Comparison of ENCODE assay signal across 8 cellular contexts in the genomic region with DNA sequence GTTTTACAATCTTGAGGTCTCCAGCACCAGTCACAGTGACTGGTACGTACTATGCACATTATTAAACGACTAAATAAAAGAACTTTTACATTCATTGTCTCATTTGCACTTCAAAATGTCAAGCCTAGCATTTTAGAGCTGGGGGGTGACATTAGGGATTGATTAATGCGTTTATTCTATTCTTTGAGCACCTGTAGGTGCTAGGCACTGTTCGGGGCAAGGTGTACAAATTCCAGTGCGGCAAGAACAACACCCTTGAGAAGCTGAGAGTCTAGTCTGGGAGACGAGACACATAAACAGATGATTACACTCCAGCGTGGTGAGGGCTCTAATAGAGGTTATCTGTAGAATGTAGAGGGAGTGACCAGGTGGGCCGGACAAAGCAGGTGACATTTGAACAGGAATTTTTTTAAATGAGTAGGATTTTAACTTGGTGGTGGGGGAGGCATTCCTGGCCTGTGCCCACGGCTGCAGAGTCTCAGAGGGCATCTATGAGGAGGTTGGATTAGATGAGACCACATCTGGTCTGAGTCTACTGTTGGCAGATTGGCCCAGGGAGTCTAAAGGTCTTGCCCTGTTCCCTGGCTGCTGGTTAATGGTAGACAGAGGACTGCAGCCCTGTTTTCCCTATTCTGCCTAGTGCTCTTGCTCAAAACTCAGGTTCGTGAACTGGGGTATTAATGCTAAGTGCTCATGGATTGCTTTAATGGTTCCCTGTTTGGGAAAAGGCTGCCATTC. TPM values are rescaled to one million over a fixed set of nuclear protein-coding genes. Genes with fewer than 3 reads are reported as not detected.
DNase-seq lines count a peak whose midpoint lies in the region; ATAC-seq and TF ChIP-seq lines count a peak whose summit lies in the region.

No MANE protein-coding gene starts in this region.

- H3K27me3 Mint-ChIP-seq in naive thymus-derived CD4-positive, alpha-beta T cell, result no peaks in the 10 kb centered on the region

- peak overlapping the region; percentile 88 for H3K4me2 ChIP-seq in BLaER1

- CTCF ChIA-PET in naive thymus-derived CD4-positive, alpha-beta T cell (lab: Charles Lee), result no interaction called here

- H3K27me3 ChIP-seq in BLaER1, result no peaks in the 10 kb centered on the region
- H3K27me3 ChIP-seq in naive thymus-derived CD4-positive, alpha-beta T cell (ENCODE audit: control insufficient read depth in 2 of 2, insufficient read depth in 2 of 2, low read length in 2 of 2), result no peaks in the 10 kb centered on the region

- peaks cover 0 to 10% (median 0%) of the 10 kb centered on the region in 5 donors for H3K36me3 Mint-ChIP-seq in naive thymus-derived CD4-positive, alpha-beta T cell

- peak overlapping the region; percentile 88 to 98 (median 96) for H3K4me3 Mint-ChIP-seq in naive thymus-derived CD4-positive, alpha-beta T cell

- H3K9ac ChIP-seq in BLaER1, result peak overlapping the region; percentile 91

- DNase-seq in LNCaP clone FGC (ENCODE audit: low read depth), result no peak
- no peak for DNase-seq in caudate nucleus (lab: John Stamatoyannopoulos, UW)
- no peak for DNase-seq in naive thymus-derived CD4-positive, alpha-beta T cell
- no peak for DNase-seq in HK-2 (ENCODE audit: unreplicated experiment)
- no peak for DNase-seq in stimulated activated CD4-positive, alpha-beta T cell treated with anti-CD3 and anti-CD28 coated beads, Interleukin-2, amount 100 ng/mL, for 24 hours

- peaks cover 8% of the 10 kb centered on the region for H3K9me3 ChIP-seq in BLaER1
- H3K9me3 ChIP-seq in naive thymus-derived CD4-positive, alpha-beta T cell (ENCODE audit: control insufficient read depth in 2 of 3, low read length in 3 of 3), result no peaks in the 10 kb centered on the region

- H3K4me3 ChIP-seq in BLaER1 (peak overlapping the region; percentile 85), LNCaP clone FGC (ENCODE audit: low read depth, low read length) (peak overlapping the region; percentile 96)
- H3K4me3 ChIP-seq in naive thymus-derived CD4-positive, alpha-beta T cell (ENCODE audit: low read length), result peak overlapping the region; percentile 90

- peaks cover 0 to 2% (median 0%) of the 10 kb centered on the region in 11 donors for H3K9me3 Mint-ChIP-seq in naive thymus-derived CD4-positive, alpha-beta T cell

- ATAC-seq in naive thymus-derived CD4-positive, alpha-beta T cell, result no peak
- ATAC-seq in HG02884 (IDR thresholded peaks at IDR 0.05; ENCODE audit: unreplicated experiment) (no peak), HG02885 (IDR thresholded peaks at IDR 0.05; ENCODE audit: poor library complexity, unreplicated experiment) (no peak)

- peaks cover 18% of the 10 kb centered on the region; the same call in 1 of the 2 replicates for H3K36me3 ChIP-seq in BLaER1
- peaks cover 0 to 3% (median 0%) of the 10 kb centered on the region in 3 experiments for H3K36me3 ChIP-seq in naive thymus-derived CD4-positive, alpha-beta T cell (ENCODE audit: control insufficient read depth in 2 of 3, insufficient read depth in 3 of 3, low read length in 3 of 3)

- peaks cover 24% of the 10 kb centered on the region; the same call in 1 of the 2 replicates for H4K20me1 ChIP-seq in BLaER1

- peak overlapping the region; percentile 92 for H3K27ac ChIP-seq in BLaER1
- H3K27ac ChIP-seq in caudate nucleus (ENCODE audit: low read depth, low read length), result peak overlapping the region; percentile 96
- H3K27ac ChIP-seq in naive thymus-derived CD4-positive, alpha-beta T cell (ENCODE audit: low read depth, low read length), result peak overlapping the region; percentile 79

- peaks cover 22 to 56% (median 42%) of the 10 kb centered on the region in 7 donors for H3K4me1 Mint-ChIP-seq in naive thymus-derived CD4-positive, alpha-beta T cell

- TF ChIP-seq CTCF in LNCaP clone FGC (IDR thresholded peaks at IDR 0.05; ENCODE audit: control insufficient read depth, extremely low read depth, insufficient read depth), result no peak

- peaks cover 48% of the 10 kb centered on the region for H3K4me1 ChIP-seq in BLaER1
- H3K4me1 ChIP-seq in naive thymus-derived CD4-positive, alpha-beta T cell (ENCODE audit: control insufficient read depth in 2 of 2, insufficient read depth in 2 of 2, low read length in 2 of 2), result peaks cover 7 to 19% of the 10 kb centered on the region in 2 donors

- intact Hi-C loops in naive thymus-derived CD4-positive, alpha-beta T cell (cut with micrococcal nuclease), result loop anchor here (1.0 to 10.0 kb wide), 11 partner anchors 189 to 1855 kb away; a partner anchor contains a TSS

- POLR2A ChIA-PET in naive thymus-derived CD4-positive, alpha-beta T cell (lab: Charles Lee), result interaction anchor here (1.4 to 2.2 kb wide), 2 partner anchors 11 to 28 kb away, joined by 3 to 7 read pairs; no protein-coding TSS in a partner anchor

- H3K27ac Mint-ChIP-seq in naive thymus-derived CD4-positive, alpha-beta T cell, result peak overlapping the region; percentile 89 to 97 (median 93)

RNA-seq across cellular contexts. Expression of a gene that starts 1.0 kb away (rescaled TPM):
- total RNA-seq in naive thymus-derived CD4-positive, alpha-beta T cell, result 10 to 100 TPM; 23.3 to 55.9 (median 42.6) TPM
- 100 to 1,000 TPM; 100 to 110 TPM for polyA plus RNA-seq in naive thymus-derived CD4-positive, alpha-beta T cell
